ENCODE assay signal across 1 cellular context in the genomic region with DNA sequence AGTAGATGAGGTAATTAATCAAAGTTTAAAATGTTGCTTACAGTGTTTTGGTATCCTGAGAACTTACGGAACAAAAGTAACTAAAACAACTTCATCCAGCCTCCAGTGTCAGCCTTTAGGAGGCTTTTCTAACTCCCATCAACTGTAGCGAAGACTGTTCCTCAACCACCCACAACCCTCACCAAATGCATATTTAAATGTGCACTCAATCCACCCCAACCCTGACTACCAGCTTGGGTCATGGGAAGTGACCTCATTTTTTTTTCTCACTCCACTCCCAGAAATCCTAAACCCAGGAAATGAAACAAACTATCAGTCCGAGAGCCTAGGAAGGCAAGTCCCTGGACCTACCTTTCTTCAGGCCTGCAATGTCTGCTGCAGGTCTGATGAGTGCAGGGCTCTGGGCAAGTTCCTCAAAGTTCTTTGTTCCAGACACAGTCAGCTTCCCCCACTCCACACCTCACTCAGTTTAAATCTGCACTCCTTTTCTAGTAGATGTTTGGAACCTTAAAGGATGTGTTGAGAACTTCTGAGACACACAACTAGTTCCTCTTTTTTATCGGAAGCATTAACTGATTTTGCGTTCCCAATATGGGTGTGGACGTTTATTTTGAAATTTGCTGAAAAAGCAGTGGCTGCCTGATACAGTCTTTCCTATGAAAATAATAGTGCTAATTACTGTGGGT.
TF ChIP-seq lines count a peak whose summit lies in the region.

Gene MS4A4E (minus strand): TSS at position 531 of the 686 bp plus-strand sequence. CDS start 13,082 bp downstream, outside the sequence.

TF ChIP-seq in HepG2, 621 proteins besides CTCF, POLR2A, EP300 and RAD21 (continued from another document):
- TF ChIP-seq, protein P1, sequence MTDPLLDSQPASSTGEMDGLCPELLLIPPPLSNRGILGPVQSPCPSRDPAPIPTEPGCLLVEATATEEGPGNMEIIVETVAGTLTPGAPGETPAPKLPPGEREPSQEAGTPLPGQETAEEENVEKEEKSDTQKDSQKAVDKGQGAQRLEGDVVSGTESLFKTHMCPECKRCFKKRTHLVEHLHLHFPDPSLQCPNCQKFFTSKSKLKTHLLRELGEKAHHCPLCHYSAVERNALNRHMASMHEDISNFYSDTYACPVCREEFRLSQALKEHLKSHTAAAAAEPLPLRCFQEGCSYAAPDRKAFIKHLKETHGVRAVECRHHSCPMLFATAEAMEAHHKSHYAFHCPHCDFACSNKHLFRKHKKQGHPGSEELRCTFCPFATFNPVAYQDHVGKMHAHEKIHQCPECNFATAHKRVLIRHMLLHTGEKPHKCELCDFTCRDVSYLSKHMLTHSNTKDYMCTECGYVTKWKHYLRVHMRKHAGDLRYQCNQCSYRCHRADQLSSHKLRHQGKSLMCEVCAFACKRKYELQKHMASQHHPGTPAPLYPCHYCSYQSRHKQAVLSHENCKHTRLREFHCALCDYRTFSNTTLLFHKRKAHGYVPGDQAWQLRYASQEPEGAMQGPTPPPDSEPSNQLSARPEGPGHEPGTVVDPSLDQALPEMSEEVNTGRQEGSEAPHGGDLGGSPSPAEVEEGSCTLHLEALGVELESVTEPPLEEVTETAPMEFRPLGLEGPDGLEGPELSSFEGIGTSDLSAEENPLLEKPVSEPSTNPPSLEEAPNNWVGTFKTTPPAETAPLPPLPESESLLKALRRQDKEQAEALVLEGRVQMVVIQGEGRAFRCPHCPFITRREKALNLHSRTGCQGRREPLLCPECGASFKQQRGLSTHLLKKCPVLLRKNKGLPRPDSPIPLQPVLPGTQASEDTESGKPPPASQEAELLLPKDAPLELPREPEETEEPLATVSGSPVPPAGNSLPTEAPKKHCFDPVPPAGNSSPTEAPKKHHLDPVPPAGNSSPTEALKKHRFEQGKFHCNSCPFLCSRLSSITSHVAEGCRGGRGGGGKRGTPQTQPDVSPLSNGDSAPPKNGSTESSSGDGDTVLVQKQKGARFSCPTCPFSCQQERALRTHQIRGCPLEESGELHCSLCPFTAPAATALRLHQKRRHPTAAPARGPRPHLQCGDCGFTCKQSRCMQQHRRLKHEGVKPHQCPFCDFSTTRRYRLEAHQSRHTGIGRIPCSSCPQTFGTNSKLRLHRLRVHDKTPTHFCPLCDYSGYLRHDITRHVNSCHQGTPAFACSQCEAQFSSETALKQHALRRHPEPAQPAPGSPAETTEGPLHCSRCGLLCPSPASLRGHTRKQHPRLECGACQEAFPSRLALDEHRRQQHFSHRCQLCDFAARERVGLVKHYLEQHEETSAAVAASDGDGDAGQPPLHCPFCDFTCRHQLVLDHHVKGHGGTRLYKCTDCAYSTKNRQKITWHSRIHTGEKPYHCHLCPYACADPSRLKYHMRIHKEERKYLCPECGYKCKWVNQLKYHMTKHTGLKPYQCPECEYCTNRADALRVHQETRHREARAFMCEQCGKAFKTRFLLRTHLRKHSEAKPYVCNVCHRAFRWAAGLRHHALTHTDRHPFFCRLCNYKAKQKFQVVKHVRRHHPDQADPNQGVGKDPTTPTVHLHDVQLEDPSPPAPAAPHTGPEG (CRISPR knock-in tag; IDR thresholded peaks at IDR 0.05): no peak
- TF ChIP-seq ZNF597 (CRISPR knock-in tag; IDR thresholded peaks at IDR 0.05) (no peak), SMYD3 (CRISPR knock-in tag; IDR thresholded peaks at IDR 0.05) (no peak), CENPX (CRISPR knock-in tag; IDR thresholded peaks at IDR 0.05) (no peak), FOXO4 (CRISPR knock-in tag; conservative IDR thresholded peaks at IDR 0.05) (no peak), ZFP36L1 (CRISPR knock-in tag; IDR thresholded peaks at IDR 0.05) (no peak), ZNF383 (CRISPR knock-in tag; IDR thresholded peaks at IDR 0.05; ENCODE audit: borderline replicate concordance) (no peak)
